Comparison of ENCODE assay signal across 8 cellular contexts in genomic region chr11:75814686-75815344, GRCh38. TPM values are rescaled to one million over a fixed set of nuclear protein-coding genes. Genes with fewer than 3 reads are reported as not detected.
A peak's percentile ranks its signal among the peaks of the same experiment; 100 is the strongest.
DNase-seq lines count a peak whose midpoint lies in the region; ATAC-seq and TF ChIP-seq lines count a peak whose summit lies in the region.

Gene UVRAG, plus strand, starts transcription at chr11:75815210. Its CDS starts 198 bp downstream, at chr11:75815408.

- H3K79me2 ChIP-seq in smooth muscle cell (ENCODE audit: low read depth), result peaks cover 40% of the 10 kb centered on the region

- H3K4me1 Mint-ChIP-seq in WTC11, result peaks cover 19% of the 10 kb centered on the region

- peaks cover 3% of the 10 kb centered on the region for H3K27me3 Mint-ChIP-seq in WTC11 (ENCODE audit: low read depth)

- H3K9me3 Mint-ChIP-seq in WTC11, result no peaks in the 10 kb centered on the region

- H3K4me2 ChIP-seq in smooth muscle cell, result peak within 1 kb of the TSS; percentile 97

- peak; percentile 81 for ATAC-seq in GM18909 (IDR thresholded peaks at IDR 0.05; ENCODE audit: poor library complexity, unreplicated experiment)
- peak; percentile 81 for ATAC-seq in HG03175 (IDR thresholded peaks at IDR 0.05; ENCODE audit: unreplicated experiment)
- ATAC-seq in WTC11, result peak; percentile 91

- H3K27ac ChIP-seq in AG04450 (ENCODE audit: low read depth, low read length) (peak within 1 kb of the TSS; percentile 34), smooth muscle cell (ENCODE audit: low read depth) (peak within 1 kb of the TSS; percentile 84)

- H3K4me3 Mint-ChIP-seq in WTC11, result no peak within 1 kb of the TSS

- POLR2A ChIA-PET in AG04450 (lab: Yijun Ruan, JAX) (no interaction called here), WTC11 (lab: Charles Lee) (interaction anchor here (0.6 kb wide), 1 partner anchor 66 kb away, joined by 4 read pairs; no protein-coding TSS in a partner anchor)

- peaks cover 2% of the 10 kb centered on the region for H3K27me3 ChIP-seq in AG04450 (ENCODE audit: control insufficient read depth, insufficient read depth, low read length)
- no peaks in the 10 kb centered on the region for H3K27me3 ChIP-seq in smooth muscle cell (ENCODE audit: low read depth)

- no peaks in the 10 kb centered on the region for H3K36me3 Mint-ChIP-seq in WTC11

- H3K9ac ChIP-seq in smooth muscle cell (ENCODE audit: low read depth), result peak within 1 kb of the TSS; percentile 94

- H3K4me1 ChIP-seq in smooth muscle cell (ENCODE audit: low read depth), result peaks cover 15% of the 10 kb centered on the region

- H3K27ac Mint-ChIP-seq in WTC11, result peak within 1 kb of the TSS; percentile 95

- 1% methylated on average over 38 of the region's 39 CpGs for WGBS in smooth muscle cell (ENCODE audit: low lambda C conversion rate)

- H2AFZ ChIP-seq in smooth muscle cell (ENCODE audit: low read depth), result peak within 1 kb of the TSS; percentile 78

- no peaks in the 10 kb centered on the region for H3K36me3 ChIP-seq in smooth muscle cell (ENCODE audit: low read depth)

- H4K20me1 ChIP-seq in smooth muscle cell (ENCODE audit: low read depth), result peaks cover 28% of the 10 kb centered on the region

- H3K4me3 ChIP-seq in AG04450 (ENCODE audit: low read depth, low read length) (peak within 1 kb of the TSS; percentile 79), cardiac fibroblast (replicated peaks in 1 of 2; ENCODE audit: low read depth in 2 of 2, low read length in 2 of 2) (peak within 1 kb of the TSS; percentile 84 to 86), smooth muscle cell (peak within 1 kb of the TSS; percentile 97)

- H3K9me3 ChIP-seq in AG04450 (ENCODE audit: control insufficient read depth, insufficient read depth, low read length) (no peaks in the 10 kb centered on the region; the same call in 1 of the 2 replicates), smooth muscle cell (replicated peaks; ENCODE audit: low read depth) (no peaks in the 10 kb centered on the region)

- TF ChIP-seq CTCF in AG04450 (IDR thresholded peaks at IDR 0.05; ENCODE audit: low read depth, low read length) (no peak), WTC11 (IDR thresholded peaks at IDR 0.05) (no peak), cardiac fibroblast (IDR thresholded peaks at IDR 0.05; ENCODE audit: low read depth, low read length) (no peak), smooth muscle cell (IDR thresholded peaks at IDR 0.05; ENCODE audit: borderline replicate concordance, insufficient read depth, poor library complexity, severe bottlenecking) (no peak)

- CTCF ChIA-PET in AG04450 (lab: Charles Lee) (interaction anchor here (0.6 to 1.3 kb wide), 3 partner anchors 12 to 53 kb away, joined by 3 read pairs; no protein-coding TSS in a partner anchor), WTC11 (lab: Charles Lee) (interaction anchor here (0.8 to 3.6 kb wide), 10 partner anchors 12 to 393 kb away, joined by 3 to 16 read pairs (median 4); no protein-coding TSS in a partner anchor)

- no peaks in the 10 kb centered on the region for H3F3A ChIP-seq in smooth muscle cell (ENCODE audit: low read depth)

- DNase-seq in AG04450 (ENCODE audit: low read depth, low spot score) (peak; percentile 98), NCI-H226 (peak; percentile 99), WTC11 (ENCODE audit: low spot score) (peak; percentile 98), cardiac fibroblast (ENCODE audit: low read depth in 2 of 2) (peak; percentile 100), iPS-NIHi7 (ENCODE audit: extremely low spot score) (peak; percentile 98), smooth muscle cell (lab: John Stamatoyannopoulos, UW; ENCODE audit: unreplicated experiment) (peak; percentile 98)

TF ChIP-seq in WTC11, 78 proteins besides CTCF, POLR2A, EP300 and RAD21:
- TF ChIP-seq TCF7 (CRISPR knock-in tag; IDR thresholded peaks at IDR 0.05; ENCODE audit: low read depth), result 0 out of 2 replicates have a peak, but pooled peaks have one; percentile 11
- peak; percentile 99 for TF ChIP-seq USF2 (CRISPR knock-in tag; IDR thresholded peaks at IDR 0.05)
- TF ChIP-seq IRF1 (CRISPR knock-in tag; IDR thresholded peaks at IDR 0.05), result 0 out of 2 replicates have a peak, but pooled peaks have one; percentile 37
- TF ChIP-seq MLX (CRISPR knock-in tag; IDR thresholded peaks at IDR 0.05), result no peak
- TF ChIP-seq ZNF396 (CRISPR knock-in tag; IDR thresholded peaks at IDR 0.05; ENCODE audit: borderline replicate concordance), result no peak
- TF ChIP-seq USF1 (CRISPR knock-in tag; IDR thresholded peaks at IDR 0.05), result peak; percentile 99
- peak; percentile 97 for TF ChIP-seq NFYB (CRISPR knock-in tag; conservative IDR thresholded peaks at IDR 0.05; ENCODE audit: low read depth)
- TF ChIP-seq SP1 (CRISPR knock-in tag; conservative IDR thresholded peaks at IDR 0.05), result peak; percentile 65; the same call in 1 of the 2 replicates
- TF ChIP-seq MAX (CRISPR knock-in tag; IDR thresholded peaks at IDR 0.05), result peak; percentile 65; the same call in 1 of the 2 replicates
- no peak for TF ChIP-seq ZNF281 (CRISPR knock-in tag; IDR thresholded peaks at IDR 0.05)
- peak; percentile 13; the same call in 1 of the 2 replicates for TF ChIP-seq FOXK1 (CRISPR knock-in tag; IDR thresholded peaks at IDR 0.05)

RNA-seq across cellular contexts. Expression of gene UVRAG, which starts in this region (rescaled TPM):
- 8.9 and 11.6 TPM in 2 replicates for polyA plus RNA-seq in AG04450 (2011; rRNA removed)
- polyA minus RNA-seq in AG04450 (2011; rRNA and poly(A)+ RNA removed), result 10.0 and 14.8 TPM in 2 replicates
- 10.9 to 14.5 TPM (median 12.3 TPM) in 3 replicates for total RNA-seq in WTC11 (2021)
- 20.2 and 22.6 TPM in 2 replicates for total RNA-seq in smooth muscle cell
- 12.9 and 18.1 TPM in 2 replicates for polyA plus RNA-seq in smooth muscle cell

Comparison
In these comparisons a context has a peak if more than half of its experiments do, and no peak if none do; other contexts are left out.
1. Peak in every context shown above with its lines: DNase-seq, ATAC-seq, H3K4me3 ChIP-seq and H3K27ac ChIP-seq.